Comparison of ENCODE assay signal across 21 cellular contexts in genomic region chr17:75501378-75502071, GRCh38. TPM values are rescaled to one million over a fixed set of nuclear protein-coding genes. Genes with fewer than 3 reads are reported as not detected.
DNase-seq lines count a peak whose midpoint lies in the region; ATAC-seq, FAIRE-seq and TF ChIP-seq lines count a peak whose summit lies in the region.
"Had no signal": no experiment of that assay in that cellular context is flagged by ENCODE, and none has a peak within 500 bp of the region (broad histone marks: within the 10 kb centered on the region; RNA-seq: fewer than 3 reads in every experiment).

No MANE protein-coding gene starts in this region.

- POLR2A ChIA-PET in CD4-positive, alpha-beta memory T cell (lab: Charles Lee; ENCODE audit: partially characterized antibody): interaction anchor here (0.6 kb wide), 1 partner anchor 187 kb away, joined by 3 read pairs; no protein-coding TSS in a partner anchor

- H3K4me1 Mint-ChIP-seq in Calu3 (ENCODE audit: low read depth, unreplicated experiment): no peaks in the 10 kb centered on the region
- H3K4me1 Mint-ChIP-seq in CD4-positive, alpha-beta memory T cell: no peaks in the 10 kb centered on the region
- H3K4me1 Mint-ChIP-seq: activated T-helper 17 cell treated with anti-CD3 and anti-CD28 coated beads, Interleukin-2, amount 50 U/mL, for 72 hours; naive B cell; WTC11 had no signal

- no peak for DNase-seq in Calu3
- DNase-seq in esophagus muscularis mucosa (ENCODE audit: extremely low spot score): no peak
- peak; percentile 94 for DNase-seq in medulla oblongata (ENCODE audit: extremely low spot score)
- no peak for DNase-seq in GM19239 (ENCODE audit: insufficient read length, low spot score)
- DNase-seq in CD4-positive, alpha-beta memory T cell: no peak
- DNase-seq: dermis blood vessel endothelial cell; GDM1; HCEC 1CT; naive B cell; NCI-H2081 treated with DMSO at 0.1 percent for 48 hours; retina; stimulated activated CD8-positive, alpha-beta memory T cell treated with anti-CD3 and anti-CD28 coated beads, Interleukin-4, amount 100 ng/mL, for 48 hours; T-helper 1 cell had no signal

- TSS peak; percentile 23 for BruUV-seq in Calu3 (replicated peaks; lab: Mats Ljungman, UMichigan)

- WGBS in esophagus muscularis mucosa: 63% methylated on average over 12 of the region's 21 CpGs

- no peak overlapping the region for H3K4me3 Mint-ChIP-seq in Calu3 (ENCODE audit: low read depth, unreplicated experiment)
- H3K4me3 Mint-ChIP-seq in CD4-positive, alpha-beta memory T cell: no peak overlapping the region
- H3K4me3 Mint-ChIP-seq: activated T-helper 17 cell treated with anti-CD3 and anti-CD28 coated beads, Interleukin-2, amount 50 U/mL, for 72 hours; naive B cell; WTC11 had no signal

- H3K27me3 ChIP-seq in esophagus muscularis mucosa: no peaks in the 10 kb centered on the region
- no peaks in the 10 kb centered on the region for H3K27me3 ChIP-seq in stomach smooth muscle (ENCODE audit: control insufficient read depth in 1 of 2, insufficient read depth in 2 of 2, low read length in 2 of 2)
- no peaks in the 10 kb centered on the region for H3K27me3 ChIP-seq in CD4-positive, alpha-beta memory T cell (ENCODE audit: insufficient read depth, low read length)
- H3K27me3 ChIP-seq: adrenal gland had no signal

- ATAC-seq in GM19397 (IDR thresholded peaks at IDR 0.05; ENCODE audit: unreplicated experiment): no peak
- ATAC-seq in GM18519 (IDR thresholded peaks at IDR 0.05; ENCODE audit: low FRiP score, unreplicated experiment): no peak
- ATAC-seq: activated T-helper 17 cell treated with anti-CD3 and anti-CD28 coated beads, Interleukin-2, amount 50 U/mL, for 72 hours; esophagus mucosa; Panc1; WTC11 had no signal

- TF ChIP-seq POLR2A in esophagus muscularis mucosa (IDR thresholded peaks at IDR 0.05; ENCODE audit: low read depth): no peak

- TF ChIP-seq EP300 in esophagus muscularis mucosa (IDR thresholded peaks at IDR 0.05): no peak

- CTCF ChIA-PET in Calu3 (lab: Charles Lee): no interaction called here
- CTCF ChIA-PET in CD4-positive, alpha-beta memory T cell (lab: Charles Lee; ENCODE audit: partially characterized antibody): interaction anchor here (1.4 to 1.5 kb wide), 2 partner anchors 23 to 89 kb away, joined by 3 to 4 read pairs; no protein-coding TSS in a partner anchor

- H3K9me3 ChIP-seq in esophagus muscularis mucosa: no peaks in the 10 kb centered on the region
- H3K9me3 ChIP-seq in stomach smooth muscle (ENCODE audit: control insufficient read depth in 2 of 2, low read length in 2 of 2): no peaks in the 10 kb centered on the region
- H3K9me3 ChIP-seq in CD4-positive, alpha-beta memory T cell (ENCODE audit: control insufficient read depth in 1 of 2, low read length in 2 of 2): no peaks in the 10 kb centered on the region
- H3K9me3 ChIP-seq: adrenal gland had no signal

- TF ChIP-seq CTCF in Calu3 (IDR thresholded peaks at IDR 0.05; ENCODE audit: unreplicated experiment) (no peak), esophagus muscularis mucosa (IDR thresholded peaks at IDR 0.05) (no peak)

- H3K36me3 ChIP-seq in esophagus muscularis mucosa (peaks cover 25 to 99% (median 95%) of the 10 kb centered on the region in 4 donors), stomach smooth muscle (ENCODE audit: control insufficient read depth in 2 of 2, insufficient read depth in 2 of 2, low read length in 2 of 2) (peaks cover 23 to 31% of the 10 kb centered on the region in 2 donors)
- H3K36me3 ChIP-seq in CD4-positive, alpha-beta memory T cell (ENCODE audit: insufficient read depth, low read length): peaks cover 7% of the 10 kb centered on the region

- H3K9me3 Mint-ChIP-seq in Calu3 (ENCODE audit: low read depth, unreplicated experiment): no peaks in the 10 kb centered on the region
- H3K9me3 Mint-ChIP-seq in CD4-positive, alpha-beta memory T cell: no peaks in the 10 kb centered on the region
- H3K9me3 Mint-ChIP-seq: activated T-helper 17 cell treated with anti-CD3 and anti-CD28 coated beads, Interleukin-2, amount 50 U/mL, for 72 hours; naive B cell; WTC11 had no signal

- no peaks in the 10 kb centered on the region for H3K27me3 Mint-ChIP-seq in Calu3 (ENCODE audit: unreplicated experiment)
- no peaks in the 10 kb centered on the region for H3K27me3 Mint-ChIP-seq in CD4-positive, alpha-beta memory T cell
- H3K27me3 Mint-ChIP-seq: activated T-helper 17 cell treated with anti-CD3 and anti-CD28 coated beads, Interleukin-2, amount 50 U/mL, for 72 hours; naive B cell had no signal

- no peak overlapping the region for H3K4me3 ChIP-seq in esophagus muscularis mucosa
- H3K4me3 ChIP-seq in stomach smooth muscle (ENCODE audit: low read length in 2 of 2): no peak overlapping the region
- no peak overlapping the region for H3K4me3 ChIP-seq in CD4-positive, alpha-beta memory T cell (ENCODE audit: low read length in 2 of 2)
- H3K4me3 ChIP-seq: adrenal gland had no signal

- no peak overlapping the region for H3K27ac Mint-ChIP-seq in Calu3 (ENCODE audit: unreplicated experiment)
- H3K27ac Mint-ChIP-seq in CD4-positive, alpha-beta memory T cell: no peak overlapping the region
- H3K27ac Mint-ChIP-seq: activated T-helper 17 cell treated with anti-CD3 and anti-CD28 coated beads, Interleukin-2, amount 50 U/mL, for 72 hours; naive B cell; WTC11 had no signal

- H3K36me3 Mint-ChIP-seq in Calu3 (ENCODE audit: insufficient read depth, unreplicated experiment): peaks cover 20% of the 10 kb centered on the region
- peaks cover 6 to 28% of the 10 kb centered on the region in 2 donors for H3K36me3 Mint-ChIP-seq in CD4-positive, alpha-beta memory T cell

- FAIRE-seq in GM19239 (lab: Jason Lieb, UNC): no peak

- no peak overlapping the region for H3K9ac ChIP-seq in stomach smooth muscle (ENCODE audit: low read length in 2 of 2)

- H3K27ac ChIP-seq in esophagus muscularis mucosa (replicated peaks in 1 of 4) (peak overlapping the region; percentile 42 to 78 (median 64)), stomach smooth muscle (ENCODE audit: low read length) (peak overlapping the region; percentile 46)
- no peak overlapping the region for H3K27ac ChIP-seq in CD4-positive, alpha-beta memory T cell (ENCODE audit: low read depth, low read length)

- intact Hi-C loops in Calu3 (cut with micrococcal nuclease; ENCODE audit: unreplicated experiment) (no loop called here), esophagus muscularis mucosa (cut with DNase I) (no loop called here)
- intact Hi-C loops in CD4-positive, alpha-beta memory T cell (cut with micrococcal nuclease): no loop called here

- H3K4me1 ChIP-seq in esophagus muscularis mucosa (peaks cover 33 to 63% (median 56%) of the 10 kb centered on the region in 4 donors), stomach smooth muscle (ENCODE audit: control insufficient read depth, insufficient read depth, low read length) (peaks cover 14% of the 10 kb centered on the region)
- no peaks in the 10 kb centered on the region for H3K4me1 ChIP-seq in CD4-positive, alpha-beta memory T cell (ENCODE audit: insufficient read depth, low read length)

RNA-seq across cellular contexts. Expression of gene CASKIN2, which starts 13.8 kb away (rescaled TPM):
- 30.0 and 30.4 TPM in 2 replicates for total RNA-seq in Calu3 (2022)
- 10 to 100 TPM; 16.2 to 43.5 (median 35.5) TPM for total RNA-seq in esophagus muscularis mucosa
- total RNA-seq in CD4-positive, alpha-beta memory T cell: under 1 TPM; 0.32 to 0.53 TPM
- polyA plus RNA-seq in CD4-positive, alpha-beta memory T cell: not detected

RNA-seq across cellular contexts. Expression of gene TSEN54, which starts 14.8 kb away (rescaled TPM):
- 52.1 and 55.4 TPM in 2 replicates for total RNA-seq in Calu3 (2022)
- total RNA-seq in esophagus muscularis mucosa: 10 to 100 TPM; 14.5 to 32.1 (median 24.1) TPM
- 10 to 100 TPM; 45.7 to 49.3 TPM for total RNA-seq in CD4-positive, alpha-beta memory T cell
- polyA plus RNA-seq in CD4-positive, alpha-beta memory T cell: 100 to 1,000 TPM in 1 of 2 donors, 10 to 100 TPM in 1; 80.3 to 110 TPM

RNA-seq across cellular contexts. Expression of gene LLGL2, which starts 24.0 kb away (rescaled TPM):
- total RNA-seq in Calu3 (2022) (208 and 251 TPM in 2 replicates), esophagus muscularis mucosa (10 to 100 TPM in 2 of 4 donors, 1 to 10 TPM in 2; 6.1 to 12.3 (median 9.1) TPM)
- 10 to 100 TPM; 40.1 to 43.6 TPM for total RNA-seq in CD4-positive, alpha-beta memory T cell
- polyA plus RNA-seq in CD4-positive, alpha-beta memory T cell: 10 to 100 TPM; 19.3 to 24.4 TPM

RNA-seq across cellular contexts. Expression of gene TMEM94, which starts 45.1 kb away (rescaled TPM):
- total RNA-seq in Calu3 (2022): 55.0 and 63.4 TPM in 2 replicates
- total RNA-seq in esophagus muscularis mucosa: 10 to 100 TPM; 35.3 to 71.4 (median 46.3) TPM
- total RNA-seq in CD4-positive, alpha-beta memory T cell: 100 to 1,000 TPM; 109 TPM
- 10 to 100 TPM in 1 of 2 donors, 1 to 10 TPM in 1; 3.9 to 18.0 TPM for polyA plus RNA-seq in CD4-positive, alpha-beta memory T cell

Comparison
In these comparisons a context has a peak if more than half of its experiments do, and no peak if none do; other contexts are left out.
1. RNA of gene CASKIN2, which starts 13.8 kb away (total RNA-seq): 16.2 to 43.5 TPM in esophagus muscularis mucosa and 30.0 to 30.4 TPM in Calu3; 0.32 to 0.53 TPM in CD4-positive, alpha-beta memory T cell; every median in the first group is over 10 times any median in the second.